24 cellular contexts compared by ENCODE assay signal in the genomic region with DNA sequence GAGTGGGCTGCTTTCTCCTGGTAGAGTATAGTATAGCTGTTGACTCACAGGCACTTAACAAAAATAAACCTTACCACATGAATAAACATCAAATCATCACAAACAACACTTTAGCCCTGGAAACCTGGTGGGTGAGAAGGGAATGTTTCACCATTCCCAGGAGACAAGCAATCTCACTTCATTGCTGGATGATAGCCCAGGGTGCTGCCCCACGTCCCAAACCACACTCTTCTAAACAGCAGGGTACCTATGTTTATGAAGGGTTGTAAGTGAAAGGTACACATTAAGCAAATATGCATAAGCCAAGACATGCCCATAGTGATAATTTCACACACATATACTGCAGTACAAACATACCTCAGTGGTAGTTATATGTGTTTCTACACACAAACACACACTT.
DNase-seq lines count a peak whose midpoint lies in the region; ATAC-seq, FAIRE-seq and TF ChIP-seq lines count a peak whose summit lies in the region.
"Had no signal": no experiment of that assay in that cellular context is flagged by ENCODE, and none has a peak within 500 bp of the region (broad histone marks: within the 10 kb centered on the region; RNA-seq: fewer than 3 reads in every experiment).

No MANE protein-coding gene starts in this region.

- H3K9me3 ChIP-seq in BLaER1 treated with 17β-estradiol and CSF1 and Interleukin-3, amounts not matched to agents 10 nM and 100 nM (replicated peaks in 1 of 11), result peaks cover 12 to 44% (median 27%) of the 10 kb centered on the region in 11 experiments; a peak in 21 of 22 replicates
- no peaks in the 10 kb centered on the region for H3K9me3 ChIP-seq in keratinocyte (ENCODE audit: control insufficient read depth, low read depth, low read length)
- H3K9me3 ChIP-seq: Peyer's patch had no signal

- FAIRE-seq in keratinocyte (lab: Jason Lieb, UNC), result peak; percentile 66
- FAIRE-seq: GM12891, HepG2, K562 had no signal

- H3K36me3 ChIP-seq in BLaER1 treated with 17β-estradiol and CSF1 and Interleukin-3, amounts not matched to agents 10 nM and 100 nM, result no peaks in the 10 kb centered on the region
- H3K36me3 ChIP-seq in keratinocyte (ENCODE audit: control insufficient read depth in 2 of 2, extremely low read depth in 1 of 2, insufficient read depth in 2 of 2, low read length in 2 of 2), result no peaks in the 10 kb centered on the region
- H3K36me3 ChIP-seq: Peyer's patch, SJCRH30 had no signal

- H3K4me3 ChIP-seq in BLaER1 treated with 17β-estradiol and CSF1 and Interleukin-3, amounts not matched to agents 10 nM and 100 nM, result no peak overlapping the region
- H3K4me3 ChIP-seq in keratinocyte (ENCODE audit: control insufficient read depth in 2 of 3, extremely low read depth in 1 of 3, insufficient read depth in 2 of 3, low read depth in 1 of 3, low read length in 3 of 3), result no peak overlapping the region
- H3K4me3 ChIP-seq: K562, Peyer's patch, SJCRH30 had no signal

- H3K9ac ChIP-seq in BLaER1 treated with 17β-estradiol and CSF1 and Interleukin-3, amounts not matched to agents 10 nM and 100 nM, result no peak overlapping the region
- no peak overlapping the region for H3K9ac ChIP-seq in keratinocyte (ENCODE audit: control insufficient read depth, extremely low read depth, insufficient read depth, low read length)

- no peaks in the 10 kb centered on the region for H3K27me3 ChIP-seq in BLaER1 treated with 17β-estradiol and CSF1 and Interleukin-3, amounts not matched to agents 10 nM and 100 nM
- no peaks in the 10 kb centered on the region for H3K27me3 ChIP-seq in keratinocyte (ENCODE audit: control insufficient read depth, extremely low read depth, insufficient read depth, low read length)
- H3K27me3 ChIP-seq: Peyer's patch, SJCRH30 had no signal

- no peak for ATAC-seq in Right ventricle myocardium inferior
- ATAC-seq: HepG2, K562 had no signal

- DNase-seq in DMS153 (lab: John Stamatoyannopoulos, UW) (peak; percentile 8), NCI-H69 (lab: John Stamatoyannopoulos, UW) (peak; percentile 69), keratinocyte (ENCODE audit: low read depth, low spot score) (no peak), GDM1 (lab: John Stamatoyannopoulos, UW) (no peak), NK-92 (lab: John Stamatoyannopoulos, UW; ENCODE audit: unreplicated experiment) (no peak), Right ventricle myocardium inferior (ENCODE audit: missing footprints) (no peak)
- DNase-seq: CD4-positive, alpha-beta memory T cell; DMS79 treated with DMSO at 0.1 percent for 48 hours; H9; NCI-H1092; NCI-H1436; NCI-H187 treated with DMSO at 0.1 percent for 48 hours; NCI-H2107; NCI-H446 treated with DMSO at 0.1 percent for 48 hours; NCI-H748 treated with DMSO at 0.1 percent for 48 hours; NK-92 treated with Interleukin-12 subunit alpha and Interleukin-12 subunit beta, amount 100 ng/mL, for 24 hours; Peyer's patch; T-helper 1 cell had no signal

- H3K4me2 ChIP-seq in BLaER1 treated with 17β-estradiol and CSF1 and Interleukin-3, amounts not matched to agents 10 nM and 100 nM, result peak overlapping the region in 7 of 11 experiments; percentile 10 to 68 (median 52); a peak in 13 of 22 replicates
- no peak overlapping the region for H3K4me2 ChIP-seq in keratinocyte (ENCODE audit: control insufficient read depth, extremely low read depth, insufficient read depth, low read depth, low read length)

- no peaks in the 10 kb centered on the region for H3K9me1 ChIP-seq in keratinocyte (ENCODE audit: control insufficient read depth, extremely low read depth, insufficient read depth, low read length)

- H3K4me1 ChIP-seq in BLaER1 treated with 17β-estradiol and CSF1 and Interleukin-3, amounts not matched to agents 10 nM and 100 nM, result peaks cover 0 to 34% (median 16%) of the 10 kb centered on the region in 10 experiments; a peak in 12 of 20 replicates
- peaks cover 48% of the 10 kb centered on the region for H3K4me1 ChIP-seq in keratinocyte (ENCODE audit: control insufficient read depth, extremely low read depth, insufficient read depth, low read length)
- H3K4me1 ChIP-seq: Peyer's patch had no signal

- peak overlapping the region; percentile 53 for H2AFZ ChIP-seq in keratinocyte (ENCODE audit: control insufficient read depth, low read length)

- no peaks in the 10 kb centered on the region for H4K20me1 ChIP-seq in BLaER1 treated with 17β-estradiol and CSF1 and Interleukin-3, amounts not matched to agents 10 nM and 100 nM
- H4K20me1 ChIP-seq in keratinocyte (ENCODE audit: control insufficient read depth, extremely low read depth, insufficient read depth, low read length), result no peaks in the 10 kb centered on the region

- no peaks in the 10 kb centered on the region for H3K79me2 ChIP-seq in keratinocyte (ENCODE audit: control insufficient read depth, insufficient read depth, low read length)

- no peak overlapping the region for H3K27ac ChIP-seq in BLaER1 treated with 17β-estradiol and CSF1 and Interleukin-3, amounts not matched to agents 10 nM and 100 nM
- no peak overlapping the region for H3K27ac ChIP-seq in keratinocyte (ENCODE audit: control insufficient read depth, insufficient read depth, low read length)
- H3K27ac ChIP-seq: HL-60, Peyer's patch, SJCRH30 had no signal

- TF ChIP-seq CTCF in keratinocyte (optimal IDR thresholded peaks at IDR 0.05 in 1 of 3, IDR thresholded peaks at IDR 0.05 in 1 of 3, conservative IDR thresholded peaks at IDR 0.05 in 1 of 3; ENCODE audit: extremely low read depth in 1 of 3, insufficient read depth in 2 of 3, low read length in 3 of 3), result no peak

- dilution Hi-C loops in keratinocyte (cut with MboI; ENCODE audit: extremely low pct_ligation_motif_present, low sequenced_read_pairs), result no loop called here

- intact Hi-C loops in Right ventricle myocardium inferior (cut with DNase I), result no loop called here

Comparison
In these comparisons a context has a peak if more than half of its experiments do, and no peak if none do; other contexts are left out.
1. DNase-seq: peak in DMS153 (single experiment) and NCI-H69 (single experiment); none in keratinocyte (single experiment), GDM1 (single experiment), NK-92 (single experiment) and Right ventricle myocardium inferior (single experiment).